ENCODE assay signal across 8 cellular contexts in the genomic region with DNA sequence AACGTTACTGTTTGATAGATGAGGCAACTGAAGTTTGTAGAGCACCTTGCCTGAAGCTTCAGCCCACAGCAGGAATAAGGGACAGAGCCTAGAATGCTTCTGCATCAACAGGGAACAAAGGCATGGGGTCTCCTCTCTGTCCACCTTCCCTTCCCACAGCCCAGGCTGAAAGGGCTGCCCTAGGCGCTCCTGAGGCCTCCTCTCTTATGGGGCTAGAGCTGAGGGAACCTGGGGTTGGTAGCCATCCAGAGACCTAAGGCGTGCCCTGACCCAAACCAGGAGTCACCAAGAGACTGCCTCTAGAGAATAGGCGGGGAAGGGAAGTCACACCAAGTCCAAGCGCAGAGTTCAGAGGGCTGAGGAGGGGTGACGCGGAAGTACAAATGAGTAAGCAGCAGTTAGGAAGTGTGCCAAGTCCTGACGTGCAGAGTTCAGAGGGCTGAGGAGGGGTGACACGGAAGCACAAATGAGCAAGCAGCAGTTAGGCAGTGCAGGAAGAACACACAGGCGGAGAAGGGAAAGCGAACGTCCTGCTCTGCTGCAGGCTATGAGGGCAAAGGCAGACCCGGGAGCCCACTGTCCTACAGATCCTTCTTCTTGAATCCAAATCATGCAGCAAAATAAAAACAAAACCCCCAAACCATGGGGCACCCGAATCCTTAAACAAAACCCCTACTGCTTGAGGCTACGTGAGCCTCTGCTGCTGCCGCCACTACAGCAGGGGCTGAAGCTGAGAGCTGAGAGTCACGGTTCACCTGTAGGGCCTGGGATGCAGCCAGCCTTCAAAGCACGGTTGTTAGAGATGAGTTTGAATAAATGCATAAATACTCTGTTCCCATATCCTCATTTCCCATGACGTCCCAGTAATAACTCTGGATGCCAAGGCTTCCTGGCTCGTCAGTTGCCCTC. TPM values are rescaled to one million over a fixed set of nuclear protein-coding genes. Genes with fewer than 3 reads are reported as not detected.
DNase-seq lines count a peak whose midpoint lies in the region; ATAC-seq, FAIRE-seq and TF ChIP-seq lines count a peak whose summit lies in the region.

No MANE protein-coding gene starts in this region.

- H3K27me3 Mint-ChIP-seq in activated T-helper 2 cell treated with anti-CD3 and anti-CD28 coated beads, Interferon-gamma antibody, Interleukin-2, Interleukin-4, amounts not matched to agents 10 μg/mL and 5 μg/mL and 100 μg/mL, durations not matched to agents 14 hours and 24 hours and 36 hours (ENCODE audit: low read depth): no peaks in the 10 kb centered on the region

- H3K36me3 ChIP-seq in Peyer's patch (peaks cover 0 to 2% (median 0%) of the 10 kb centered on the region in 3 donors), thymus (ENCODE audit: control insufficient read depth, insufficient read depth) (peaks cover 1% of the 10 kb centered on the region)

- peaks cover 2 to 61% (median 26%) of the 10 kb centered on the region in 4 donors for H3K4me1 ChIP-seq in Peyer's patch
- H3K4me1 ChIP-seq in thymus (ENCODE audit: control insufficient read depth, insufficient read depth, low read length): peaks cover 19% of the 10 kb centered on the region

- TF ChIP-seq CTCF in GM13976 (IDR thresholded peaks at IDR 0.05; ENCODE audit: borderline replicate concordance, control extremely low read depth, extremely low read depth, insufficient read depth, missing control alignments): no peak
- peak in 1 of 6 experiments; percentile 0 for TF ChIP-seq CTCF in Peyer's patch (IDR thresholded peaks at IDR 0.05)

- H3K4me3 Mint-ChIP-seq in activated T-helper 2 cell treated with anti-CD3 and anti-CD28 coated beads, Interferon-gamma antibody, Interleukin-2, Interleukin-4, amounts not matched to agents 10 μg/mL and 5 μg/mL and 100 μg/mL, durations not matched to agents 14 hours and 24 hours and 36 hours (ENCODE audit: low read depth): peak overlapping the region; percentile 70

- H3K4me3 ChIP-seq in Peyer's patch (peak overlapping the region in 3 of 4 donors; percentile 1 to 22 (median 21)), thymus (ENCODE audit: low read length) (peak overlapping the region; percentile 9)

- ATAC-seq in HG03060 (IDR thresholded peaks at IDR 0.05; ENCODE audit: low read depth, unreplicated experiment) (peak; percentile 40), GM18519 (IDR thresholded peaks at IDR 0.05; ENCODE audit: low FRiP score, unreplicated experiment) (no peak)

- TF ChIP-seq POLR2A in Peyer's patch (IDR thresholded peaks at IDR 0.05): peak; percentile 91 to 97

- H3K27ac Mint-ChIP-seq in activated T-helper 2 cell treated with anti-CD3 and anti-CD28 coated beads, Interferon-gamma antibody, Interleukin-2, Interleukin-4, amounts not matched to agents 10 μg/mL and 5 μg/mL and 100 μg/mL, durations not matched to agents 14 hours and 24 hours and 36 hours: peak overlapping the region; percentile 90

- in situ Hi-C loops in GM13976 (cut with MboI; ENCODE audit: low sequenced_read_pairs, unreplicated experiment): no loop called here

- no peaks in the 10 kb centered on the region for H3K9me3 Mint-ChIP-seq in activated T-helper 2 cell treated with anti-CD3 and anti-CD28 coated beads, Interferon-gamma antibody, Interleukin-2, Interleukin-4, amounts not matched to agents 10 μg/mL and 5 μg/mL and 100 μg/mL, durations not matched to agents 14 hours and 24 hours and 36 hours

- FAIRE-seq in frontal cortex (lab: Jason Lieb, UNC): no peak

- peak overlapping the region; percentile 81 to 98 (median 93) for H3K27ac ChIP-seq in Peyer's patch
- peak overlapping the region; percentile 84 for H3K27ac ChIP-seq in thymus (ENCODE audit: low read depth)

- 38% methylated on average over 20 of the region's 20 CpGs for WGBS in thymus

- H3K4me1 Mint-ChIP-seq in activated T-helper 2 cell treated with anti-CD3 and anti-CD28 coated beads, Interferon-gamma antibody, Interleukin-2, Interleukin-4, amounts not matched to agents 10 μg/mL and 5 μg/mL and 100 μg/mL, durations not matched to agents 14 hours and 24 hours and 36 hours (ENCODE audit: low read depth): peaks cover 24% of the 10 kb centered on the region

- H3K36me3 Mint-ChIP-seq in activated T-helper 2 cell treated with anti-CD3 and anti-CD28 coated beads, Interferon-gamma antibody, Interleukin-2, Interleukin-4, amounts not matched to agents 10 μg/mL and 5 μg/mL and 100 μg/mL, durations not matched to agents 14 hours and 24 hours and 36 hours (ENCODE audit: low read depth): peaks cover 2% of the 10 kb centered on the region

- intact Hi-C loops in activated T-helper 2 cell treated with anti-CD3 and anti-CD28 coated beads, Interferon-gamma antibody, Interleukin-2, Interleukin-4, amounts not matched to agents 10 μg/mL and 5 μg/mL and 100 μg/mL, durations not matched to agents 14 hours and 24 hours and 36 hours (cut with micrococcal nuclease): loop anchor here (1.0 to 5.0 kb wide), 4 partner anchors 14 to 263 kb away; no protein-coding TSS in a partner anchor

- DNase-seq in GM13976 (ENCODE audit: low spot score) (peak; percentile 81), Peyer's patch (peak; percentile 91 to 98 (median 94)), frontal cortex (ENCODE audit: low spot score in 2 of 2) (peak; percentile 47 to 69), pons (ENCODE audit: low spot score) (peak; percentile 87)
- DNase-seq in activated T-helper 2 cell treated with anti-CD3 and anti-CD28 coated beads, Interferon-gamma antibody, Interleukin-2, Interleukin-4, amounts not matched to agents 10 μg/mL and 5 μg/mL and 100 μg/mL, durations not matched to agents 14 hours and 24 hours and 36 hours (ENCODE audit: low spot score): peak; percentile 83

- no peaks in the 10 kb centered on the region for H3K9me3 ChIP-seq in Peyer's patch
- H3K9me3 ChIP-seq in thymus (ENCODE audit: control insufficient read depth): no peaks in the 10 kb centered on the region

- no peaks in the 10 kb centered on the region for H3K27me3 ChIP-seq in Peyer's patch
- H3K27me3 ChIP-seq in thymus (ENCODE audit: control insufficient read depth, insufficient read depth): no peaks in the 10 kb centered on the region

RNA-seq across cellular contexts. Expression of gene SPG7, which starts 2.7 kb away (rescaled TPM):
- 100 to 1,000 TPM; 242 to 461 (median 378) TPM for total RNA-seq in Peyer's patch
- total RNA-seq in activated T-helper 2 cell treated with anti-CD3 and anti-CD28 coated beads, Interferon-gamma antibody, Interleukin-2, Interleukin-4, amounts not matched to agents 10 μg/mL and 5 μg/mL and 100 μg/mL, durations not matched to agents 14 hours and 24 hours and 36 hours: 115 and 125 TPM in 2 replicates
- total RNA-seq in frontal cortex: 84.8 TPM
- polyA plus RNA-seq in thymus: 164 TPM

RNA-seq across cellular contexts. Expression of gene ANKRD11, which starts 15.1 kb away (rescaled TPM):
- total RNA-seq in Peyer's patch: 100 to 1,000 TPM; 177 to 227 (median 211) TPM
- total RNA-seq in activated T-helper 2 cell treated with anti-CD3 and anti-CD28 coated beads, Interferon-gamma antibody, Interleukin-2, Interleukin-4, amounts not matched to agents 10 μg/mL and 5 μg/mL and 100 μg/mL, durations not matched to agents 14 hours and 24 hours and 36 hours: 142 and 144 TPM in 2 replicates
- total RNA-seq in frontal cortex: 27.7 TPM
- polyA plus RNA-seq in thymus: 79.5 TPM

RNA-seq across cellular contexts. Expression of gene RPL13, which starts 55.0 kb away (rescaled TPM):
- total RNA-seq in Peyer's patch (1,000 to 10,000 TPM; 1,597 to 3,276 (median 2,603) TPM), frontal cortex (1,545 TPM)
- 2,404 and 2,406 TPM in 2 replicates for total RNA-seq in activated T-helper 2 cell treated with anti-CD3 and anti-CD28 coated beads, Interferon-gamma antibody, Interleukin-2, Interleukin-4, amounts not matched to agents 10 μg/mL and 5 μg/mL and 100 μg/mL, durations not matched to agents 14 hours and 24 hours and 36 hours
- 5,597 TPM for polyA plus RNA-seq in thymus
